In the genomic region with DNA sequence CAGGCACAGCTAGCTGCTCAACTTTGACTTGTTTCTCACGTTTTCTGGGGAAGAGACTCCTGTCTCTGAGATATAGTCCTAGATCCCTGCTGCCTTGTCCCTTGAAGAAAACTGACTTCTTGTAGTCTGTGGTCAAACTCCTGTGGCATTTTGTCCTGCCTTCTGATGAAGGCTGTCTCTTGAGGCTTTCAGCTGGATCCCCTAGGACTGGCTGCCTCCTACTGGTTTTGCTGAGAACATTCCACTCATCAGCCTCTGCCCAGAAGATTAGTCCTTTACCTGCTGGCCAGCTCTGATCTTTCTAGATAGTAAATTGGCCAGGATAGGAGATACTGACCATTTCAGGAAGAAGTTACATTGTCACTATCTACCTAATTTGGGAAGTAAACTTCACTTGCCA, we compare ENCODE assay signal across 1 cellular context.
TF ChIP-seq lines count a peak whose summit lies in the region.

No MANE protein-coding gene starts in this region.

TF ChIP-seq in GM23338, 12 proteins besides CTCF, POLR2A, EP300 and RAD21 (continued from another document):
- no peak for TF ChIP-seq ZNF331 (CRISPR knock-in tag; IDR thresholded peaks at IDR 0.05; ENCODE audit: low read depth)
- TF ChIP-seq ZNF114 (CRISPR knock-in tag; IDR thresholded peaks at IDR 0.05): no peak
- TF ChIP-seq POLR2AphosphoS5 (IDR thresholded peaks at IDR 0.05; ENCODE audit: low read depth): no peak
- no peak for TF ChIP-seq NANOG (IDR thresholded peaks at IDR 0.05; ENCODE audit: borderline replicate concordance)
- no peak for TF ChIP-seq JUNB (IDR thresholded peaks at IDR 0.05; ENCODE audit: unreplicated experiment)
- no peak for TF ChIP-seq EZH2 (IDR thresholded peaks at IDR 0.05; ENCODE audit: low read depth, unreplicated experiment)
TF ChIP-seq in GM23338: peak in this region for 0.
